ENCODE assay signal across 14 cellular contexts in the genomic region with DNA sequence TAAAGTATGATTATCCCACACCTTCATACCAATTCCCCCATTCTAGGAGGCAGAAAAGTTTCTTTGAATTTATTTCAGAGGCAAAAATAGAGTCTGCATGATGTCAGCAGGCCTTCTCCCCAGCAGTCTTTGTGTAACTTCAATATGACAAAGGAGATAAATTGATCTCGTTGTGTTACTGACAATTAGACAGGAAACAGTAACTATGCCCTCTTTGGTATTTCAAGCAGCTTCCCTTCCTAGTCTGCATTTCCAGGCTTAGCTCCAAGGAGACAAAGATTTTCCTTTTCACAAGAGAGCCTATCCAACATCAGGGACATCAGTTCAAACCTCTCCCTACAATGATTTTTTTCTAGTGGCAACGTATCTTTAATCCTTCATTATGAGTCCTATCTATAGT.
"Had no signal": no experiment of that assay in that cellular context is flagged by ENCODE, and none has a peak within 500 bp of the region (broad histone marks: within the 10 kb centered on the region; RNA-seq: fewer than 3 reads in every experiment).

No MANE protein-coding gene starts in this region.

- H3K9me3 ChIP-seq: breast epithelium, right lobe of liver had no signal

- H3K27me3 ChIP-seq: breast epithelium, right lobe of liver had no signal

- H3K36me3 ChIP-seq: breast epithelium, right lobe of liver had no signal

- H3K27ac ChIP-seq: breast epithelium, right lobe of liver had no signal

- H3K4me3 ChIP-seq: breast epithelium, right lobe of liver had no signal

- DNase-seq: activated CD4-positive, alpha-beta T cell treated with anti-CD3 and anti-CD28 coated beads, Interleukin-2, amount 10 ng/mL, durations not matched to agents 7 days and 5 days; activated CD4-positive, CD25-positive, alpha-beta regulatory T cell; activated naive CD4-positive, alpha-beta T cell treated with Interleukin-2 at 50 U/mL for 16 hours; activated naive CD8-positive, alpha-beta T cell treated with anti-CD3 and anti-CD28 coated beads, Interleukin-2, amount 50 U/mL, for 24 hours; aorta; dermis blood vessel endothelial cell; glutamatergic neuron; kidney; occipital lobe; right lobe of liver; stimulated activated naive CD8-positive, alpha-beta T cell treated with anti-CD3 and anti-CD28 coated beads, Interleukin-15, Interleukin-2, amounts not matched to agents 100 U/mL and 50 U/mL, for 24 hours; trophoblast cell had no signal

- H3K4me1 ChIP-seq: breast epithelium, right lobe of liver had no signal

- ATAC-seq: activated naive CD8-positive, alpha-beta T cell treated with anti-CD3 and anti-CD28 coated beads, Interleukin-2, amount 50 U/mL, for 24 hours; natural killer cell treated with Interleukin-12 subunit alpha and Interleukin-12 subunit beta and Interleukin-15 and Interleukin-18, amount 100 ng/mL, for 72 hours; right lobe of liver; stimulated activated naive CD8-positive, alpha-beta T cell treated with anti-CD3 and anti-CD28 coated beads, Interleukin-15, Interleukin-2, amounts not matched to agents 100 U/mL and 50 U/mL, for 24 hours had no signal
